10 cellular contexts compared by ENCODE assay signal in the genomic region with DNA sequence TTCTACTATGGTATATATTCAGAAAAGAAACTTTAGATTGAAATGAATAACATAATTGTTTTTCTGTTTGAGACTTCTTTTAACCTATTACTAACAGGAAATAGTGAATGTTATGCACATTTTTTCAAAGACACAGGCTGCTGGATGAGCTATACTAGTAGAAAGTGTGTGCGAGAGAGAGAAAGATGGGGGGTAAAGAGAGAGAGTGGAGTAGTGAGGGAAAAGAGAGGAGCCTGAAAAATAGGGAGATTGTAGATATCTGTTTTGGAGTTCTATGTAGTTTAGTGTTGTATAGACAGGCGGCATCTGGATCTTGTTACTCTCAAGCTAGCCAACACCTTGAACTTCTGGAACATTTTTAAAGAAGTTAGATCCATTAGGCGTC. TPM values are rescaled to one million over a fixed set of nuclear protein-coding genes. Genes with fewer than 3 reads are reported as not detected.
DNase-seq lines count a peak whose midpoint lies in the region; FAIRE-seq and TF ChIP-seq lines count a peak whose summit lies in the region.
"Had no signal": no experiment of that assay in that cellular context is flagged by ENCODE, and none has a peak within 500 bp of the region (broad histone marks: within the 10 kb centered on the region; RNA-seq: fewer than 3 reads in every experiment).

No MANE protein-coding gene starts in this region.

- CTCF ChIA-PET in AG04449 (lab: Yijun Ruan, JAX), result interaction anchor here (0.9 to 1.1 kb wide), 2 partner anchors 43 to 368 kb away, joined by 3 read pairs; no protein-coding TSS in a partner anchor

- DNase-seq in AG04449 (ENCODE audit: low read depth, low spot score), result no peak
- no peak for DNase-seq in HFF-Myc (ENCODE audit: extremely low read depth, low read depth)
- no peak for DNase-seq in bronchial epithelial cell (ENCODE audit: low read depth)
- DNase-seq in C1 segment of cervical spinal cord (lab: John Stamatoyannopoulos, UW), result no peak
- no peak for DNase-seq in DMS153 treated with DMSO at 0.1 percent for 48 hours (lab: John Stamatoyannopoulos, UW; ENCODE audit: unreplicated experiment)
- DNase-seq in nucleus accumbens (lab: John Stamatoyannopoulos, UW), result no peak
- no peak for DNase-seq in foreskin melanocyte
- DNase-seq: NCI-H526 treated with DMSO at 0.1 percent for 48 hours, small intestine had no signal

- H3K36me3 ChIP-seq in bronchial epithelial cell (ENCODE audit: control insufficient read depth, insufficient read depth, low read length) (no peaks in the 10 kb centered on the region), muscle layer of colon (ENCODE audit: insufficient read depth, low read length) (no peaks in the 10 kb centered on the region)

- POLR2A ChIA-PET in AG04449 (lab: Yijun Ruan, JAX), result interaction anchor here (1.1 kb wide), 1 partner anchor 270 kb away, joined by 4 read pairs; no protein-coding TSS in a partner anchor

- H3K27me3 ChIP-seq in bronchial epithelial cell (ENCODE audit: control insufficient read depth, insufficient read depth, low read length) (no peaks in the 10 kb centered on the region), muscle layer of colon (ENCODE audit: control insufficient read depth in 1 of 2, insufficient read depth in 2 of 2, low read length in 2 of 2) (no peaks in the 10 kb centered on the region)

- no peaks in the 10 kb centered on the region for H3K9me3 ChIP-seq in muscle layer of colon (ENCODE audit: low read length)

- peak overlapping the region; percentile 63 for H3K9ac ChIP-seq in muscle layer of colon (ENCODE audit: low read length)

- FAIRE-seq in bronchial epithelial cell (lab: Jason Lieb, UNC), result no peak
- FAIRE-seq: small intestine had no signal

- peaks cover 11% of the 10 kb centered on the region for H3K4me1 ChIP-seq in muscle layer of colon (ENCODE audit: insufficient read depth, low read length)

- no peak for TF ChIP-seq CTCF in AG04449 (IDR thresholded peaks at IDR 0.05; ENCODE audit: insufficient read depth, low read length, missing control alignments)
- TF ChIP-seq CTCF in HFF-Myc (IDR thresholded peaks at IDR 0.05; ENCODE audit: low read depth, low read length, missing control alignments), result no peak
- no peak for TF ChIP-seq CTCF in bronchial epithelial cell (IDR thresholded peaks at IDR 0.05; ENCODE audit: insufficient read depth, low read length, severe bottlenecking)

- H3K4me3 ChIP-seq in AG04449 (ENCODE audit: low read depth, low read length) (peak overlapping the region; percentile 78), HFF-Myc (replicated peaks; ENCODE audit: low read depth, low read length) (peak overlapping the region; percentile 72), bronchial epithelial cell (ENCODE audit: low read depth, low read length) (peak overlapping the region; percentile 60), muscle layer of colon (ENCODE audit: low read depth in 1 of 2, low read length in 2 of 2) (peak overlapping the region; percentile 79 to 81)

- H3K27ac ChIP-seq in muscle layer of colon (ENCODE audit: low read depth, low read length), result peak overlapping the region; percentile 92

RNA-seq across cellular contexts. Expression of gene RBMS3, which starts 2.4 kb away (rescaled TPM):
- 3.4 and 5.9 TPM in 2 replicates for total RNA-seq in bronchial epithelial cell
